Comparison of ENCODE assay signal across 1 cellular context in the genomic region with DNA sequence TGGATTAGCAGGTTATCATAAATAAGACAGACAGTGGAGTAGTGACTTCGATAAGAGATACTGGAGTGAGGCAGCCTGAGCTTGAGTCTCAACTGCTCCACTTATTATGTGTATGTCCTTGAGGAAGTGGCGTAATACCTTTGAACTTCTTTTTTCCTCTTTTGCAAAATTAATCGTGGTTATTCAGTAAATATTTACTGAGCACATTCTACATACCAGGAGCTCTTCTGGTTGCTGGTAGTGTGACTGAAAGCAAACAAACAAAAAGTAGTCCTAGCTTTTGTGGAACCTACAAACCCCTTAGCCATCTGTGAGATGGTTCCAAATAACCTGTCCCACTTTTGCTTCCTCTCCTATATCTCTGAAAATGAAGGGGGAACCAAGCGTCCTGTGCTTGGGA.
TF ChIP-seq lines count a peak whose summit lies in the region.

No MANE protein-coding gene starts in this region.

TF ChIP-seq in HepG2, 621 proteins besides CTCF, POLR2A, EP300 and RAD21 (continued from another document):
- TF ChIP-seq, protein P1, sequence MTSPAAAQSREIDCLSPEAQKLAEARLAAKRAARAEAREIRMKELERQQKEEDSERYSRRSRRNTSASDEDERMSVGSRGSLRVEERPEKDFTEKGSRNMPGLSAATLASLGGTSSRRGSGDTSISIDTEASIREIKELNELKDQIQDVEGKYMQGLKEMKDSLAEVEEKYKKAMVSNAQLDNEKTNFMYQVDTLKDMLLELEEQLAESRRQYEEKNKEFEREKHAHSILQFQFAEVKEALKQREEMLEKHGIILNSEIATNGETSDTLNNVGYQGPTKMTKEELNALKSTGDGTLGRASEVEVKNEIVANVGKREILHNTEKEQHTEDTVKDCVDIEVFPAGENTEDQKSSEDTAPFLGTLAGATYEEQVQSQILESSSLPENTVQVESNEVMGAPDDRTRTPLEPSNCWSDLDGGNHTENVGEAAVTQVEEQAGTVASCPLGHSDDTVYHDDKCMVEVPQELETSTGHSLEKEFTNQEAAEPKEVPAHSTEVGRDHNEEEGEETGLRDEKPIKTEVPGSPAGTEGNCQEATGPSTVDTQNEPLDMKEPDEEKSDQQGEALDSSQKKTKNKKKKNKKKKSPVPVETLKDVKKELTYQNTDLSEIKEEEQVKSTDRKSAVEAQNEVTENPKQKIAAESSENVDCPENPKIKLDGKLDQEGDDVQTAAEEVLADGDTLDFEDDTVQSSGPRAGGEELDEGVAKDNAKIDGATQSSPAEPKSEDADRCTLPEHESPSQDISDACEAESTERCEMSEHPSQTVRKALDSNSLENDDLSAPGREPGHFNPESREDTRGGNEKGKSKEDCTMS (CRISPR knock-in tag; conservative IDR thresholded peaks at IDR 0.05): no peak
- TF ChIP-seq ZNF136 (CRISPR knock-in tag; IDR thresholded peaks at IDR 0.05; ENCODE audit: low read depth) (no peak), ARHGAP35 (CRISPR knock-in tag; IDR thresholded peaks at IDR 0.05; ENCODE audit: borderline replicate concordance) (no peak), NR2F1 (CRISPR knock-in tag; IDR thresholded peaks at IDR 0.05) (no peak), ARNT (IDR thresholded peaks at IDR 0.05) (no peak)
- TF ChIP-seq, protein P2, sequence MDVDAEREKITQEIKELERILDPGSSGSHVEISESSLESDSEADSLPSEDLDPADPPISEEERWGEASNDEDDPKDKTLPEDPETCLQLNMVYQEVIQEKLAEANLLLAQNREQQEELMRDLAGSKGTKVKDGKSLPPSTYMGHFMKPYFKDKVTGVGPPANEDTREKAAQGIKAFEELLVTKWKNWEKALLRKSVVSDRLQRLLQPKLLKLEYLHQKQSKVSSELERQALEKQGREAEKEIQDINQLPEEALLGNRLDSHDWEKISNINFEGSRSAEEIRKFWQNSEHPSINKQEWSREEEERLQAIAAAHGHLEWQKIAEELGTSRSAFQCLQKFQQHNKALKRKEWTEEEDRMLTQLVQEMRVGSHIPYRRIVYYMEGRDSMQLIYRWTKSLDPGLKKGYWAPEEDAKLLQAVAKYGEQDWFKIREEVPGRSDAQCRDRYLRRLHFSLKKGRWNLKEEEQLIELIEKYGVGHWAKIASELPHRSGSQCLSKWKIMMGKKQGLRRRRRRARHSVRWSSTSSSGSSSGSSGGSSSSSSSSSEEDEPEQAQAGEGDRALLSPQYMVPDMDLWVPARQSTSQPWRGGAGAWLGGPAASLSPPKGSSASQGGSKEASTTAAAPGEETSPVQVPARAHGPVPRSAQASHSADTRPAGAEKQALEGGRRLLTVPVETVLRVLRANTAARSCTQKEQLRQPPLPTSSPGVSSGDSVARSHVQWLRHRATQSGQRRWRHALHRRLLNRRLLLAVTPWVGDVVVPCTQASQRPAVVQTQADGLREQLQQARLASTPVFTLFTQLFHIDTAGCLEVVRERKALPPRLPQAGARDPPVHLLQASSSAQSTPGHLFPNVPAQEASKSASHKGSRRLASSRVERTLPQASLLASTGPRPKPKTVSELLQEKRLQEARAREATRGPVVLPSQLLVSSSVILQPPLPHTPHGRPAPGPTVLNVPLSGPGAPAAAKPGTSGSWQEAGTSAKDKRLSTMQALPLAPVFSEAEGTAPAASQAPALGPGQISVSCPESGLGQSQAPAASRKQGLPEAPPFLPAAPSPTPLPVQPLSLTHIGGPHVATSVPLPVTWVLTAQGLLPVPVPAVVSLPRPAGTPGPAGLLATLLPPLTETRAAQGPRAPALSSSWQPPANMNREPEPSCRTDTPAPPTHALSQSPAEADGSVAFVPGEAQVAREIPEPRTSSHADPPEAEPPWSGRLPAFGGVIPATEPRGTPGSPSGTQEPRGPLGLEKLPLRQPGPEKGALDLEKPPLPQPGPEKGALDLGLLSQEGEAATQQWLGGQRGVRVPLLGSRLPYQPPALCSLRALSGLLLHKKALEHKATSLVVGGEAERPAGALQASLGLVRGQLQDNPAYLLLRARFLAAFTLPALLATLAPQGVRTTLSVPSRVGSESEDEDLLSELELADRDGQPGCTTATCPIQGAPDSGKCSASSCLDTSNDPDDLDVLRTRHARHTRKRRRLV (CRISPR knock-in tag; IDR thresholded peaks at IDR 0.05): no peak
